Comparison of ENCODE assay signal across 8 cellular contexts in the genomic region with DNA sequence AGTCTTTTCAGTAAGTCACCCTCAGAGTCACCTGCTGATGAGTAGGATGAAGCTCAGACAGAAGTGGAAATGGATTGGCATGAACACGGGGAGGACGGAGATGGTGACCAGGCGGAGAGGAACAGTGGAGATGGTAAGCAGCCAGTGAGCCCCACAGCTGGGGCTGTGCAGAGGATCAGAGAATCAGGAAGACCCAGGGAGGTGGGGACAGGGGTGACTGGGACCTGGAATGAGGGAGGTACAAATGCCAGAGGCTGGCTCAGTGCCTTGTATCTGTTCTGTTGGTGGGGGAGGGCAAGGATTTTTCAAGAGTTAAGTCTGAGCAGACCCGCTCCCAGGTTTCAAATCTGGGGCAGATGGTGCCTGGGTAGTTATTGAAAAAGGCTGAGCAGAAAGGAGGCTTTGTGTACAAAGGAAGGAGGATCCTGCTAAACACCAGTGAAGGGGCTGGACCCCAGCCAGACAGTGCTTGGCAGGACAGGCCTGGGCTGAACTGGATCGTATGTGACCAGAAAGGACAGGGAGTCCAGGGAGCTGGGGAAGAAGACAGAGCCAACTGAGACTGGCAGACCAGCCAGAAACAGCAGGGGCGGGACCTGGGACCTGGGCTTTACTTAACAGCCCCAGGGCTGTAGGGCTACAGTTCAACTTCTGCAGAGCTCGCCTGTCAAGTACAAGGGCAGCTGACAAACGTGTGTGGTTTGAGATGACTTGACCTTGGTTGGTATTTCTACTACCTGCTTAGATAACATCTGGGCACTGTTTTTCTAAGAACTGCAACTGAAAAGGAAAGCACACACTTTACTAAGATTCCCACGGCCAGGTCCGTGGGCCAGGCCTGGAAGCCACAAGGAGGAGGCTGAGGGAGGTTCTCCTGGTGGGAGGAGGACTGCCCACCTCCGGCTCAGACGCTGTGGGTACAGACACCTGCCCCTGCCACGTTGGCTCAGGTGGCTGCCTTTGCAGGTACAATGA. TPM values are rescaled to one million over a fixed set of nuclear protein-coding genes. Genes with fewer than 3 reads are reported as not detected.
A peak's percentile ranks its signal among the peaks of the same experiment; 100 is the strongest.
DNase-seq lines count a peak whose midpoint lies in the region; ATAC-seq, FAIRE-seq and TF ChIP-seq lines count a peak whose summit lies in the region.

No MANE protein-coding gene starts in this region.

- no peaks in the 10 kb centered on the region for H4K20me1 ChIP-seq in GM12878 (ENCODE audit: control insufficient read depth, insufficient read depth)

- H3K9ac ChIP-seq in GM12878 (ENCODE audit: control insufficient read depth, insufficient read depth, low read length) (no peak overlapping the region; the same call in 1 of the 2 replicates), parathyroid adenoma (no peak overlapping the region)

- ATAC-seq in GM18868 (IDR thresholded peaks at IDR 0.05; ENCODE audit: unreplicated experiment), result peak; percentile 67
- peak; percentile 53 for ATAC-seq in HG03354 (IDR thresholded peaks at IDR 0.05; ENCODE audit: poor library complexity, severe bottlenecking, unreplicated experiment)
- ATAC-seq in GM12878, result peak; percentile 68
- no peak for ATAC-seq in HG03139 (IDR thresholded peaks at IDR 0.05; ENCODE audit: unreplicated experiment)
- no peak for ATAC-seq in HG03378 (IDR thresholded peaks at IDR 0.05; ENCODE audit: unreplicated experiment)
- no peak for ATAC-seq in GM18873 (IDR thresholded peaks at IDR 0.05; ENCODE audit: low FRiP score, unreplicated experiment)

- no peak; the same call in 1 of the 2 replicates for TF ChIP-seq POLR2A in GM12878 (IDR thresholded peaks at IDR 0.05; ENCODE audit: low read depth, low read length)

- H2AFZ ChIP-seq in GM12878 (ENCODE audit: control insufficient read depth, low read depth, low read length), result peak overlapping the region; percentile 10
- peak overlapping the region; percentile 98 for H2AFZ ChIP-seq in parathyroid adenoma

- no peak for FAIRE-seq in GM12878 (lab: Jason Lieb, UNC)

- no TSS peak for BruUV-seq in GM12878 (replicated peaks; lab: Mats Ljungman, UMichigan)

- no peaks in the 10 kb centered on the region for H3K36me3 ChIP-seq in GM12878 (ENCODE audit: control insufficient read depth in 2 of 2, insufficient read depth in 2 of 2, low read length in 1 of 2)
- H3K36me3 ChIP-seq in parathyroid adenoma (ENCODE audit: control insufficient read depth, insufficient read depth, low read length), result no peaks in the 10 kb centered on the region

- peaks cover 43% of the 10 kb centered on the region for H3K4me1 ChIP-seq in GM12878 (ENCODE audit: control insufficient read depth, insufficient read depth, low read length)
- H3K4me1 ChIP-seq in parathyroid adenoma, result peaks cover 24% of the 10 kb centered on the region

- in situ Hi-C loops in GM12878 (cut with MboI), result no loop called here

- RAD21 ChIA-PET in GM12878 (lab: Charles Lee; ENCODE audit: unreplicated experiment), result interaction anchor here (0.9 to 5.2 kb wide), 11 partner anchors 10 to 85 kb away, joined by 3 to 45 read pairs (median 8); no protein-coding TSS in a partner anchor

- H3K9me3 ChIP-seq in GM12878 (replicated peaks; ENCODE audit: control insufficient read depth, insufficient read depth, low read length) (peaks cover 11% of the 10 kb centered on the region), parathyroid adenoma (ENCODE audit: control insufficient read depth, low read length) (no peaks in the 10 kb centered on the region)

- DNase-seq in GM12878 (ENCODE audit: low read depth, low spot score), result peak; percentile 87
- no peak for DNase-seq in mesenteric fat pad (ENCODE audit: low spot score)

- H3K4me2 ChIP-seq in GM12878 (ENCODE audit: control insufficient read depth, insufficient read depth) (peak overlapping the region; percentile 25; the same call in 1 of the 2 replicates), parathyroid adenoma (ENCODE audit: low read length) (peak overlapping the region; percentile 5)

- TF ChIP-seq RAD21 in GM12878 (IDR thresholded peaks at IDR 0.05; ENCODE audit: insufficient read depth, low read depth, low read length), result no peak

- POLR2A ChIA-PET in GM12878 (lab: Charles Lee), result interaction anchor here (0.7 to 6.7 kb wide), 8 partner anchors 10 to 68 kb away, joined by 3 to 43 read pairs (median 4); no protein-coding TSS in a partner anchor

- no peak overlapping the region for H3K4me3 ChIP-seq in GM12878
- H3K4me3 ChIP-seq in parathyroid adenoma (ENCODE audit: low read depth, low read length), result no peak overlapping the region

- TF ChIP-seq CTCF in GM12878 (IDR thresholded peaks at IDR 0.05 in 2 of 3, conservative IDR thresholded peaks at IDR 0.05 in 1 of 3; ENCODE audit: control insufficient read depth in 2 of 3, extremely low read depth in 1 of 3, insufficient read depth in 1 of 3, low read depth in 3 of 3, low read length in 3 of 3) (no peak), parathyroid adenoma (IDR thresholded peaks at IDR 0.05) (no peak)

- WGBS in GM12878 (ENCODE audit: insufficient coverage, insufficient replicate concordance, low lambda C conversion rate, missing lambda C conversion rate), result 40% methylated on average over 13 of the region's 13 CpGs

- no peaks in the 10 kb centered on the region for H3K27me3 ChIP-seq in GM12878 (replicated peaks in 1 of 2; ENCODE audit: control insufficient read depth in 2 of 2, insufficient read depth in 2 of 2, low read length in 1 of 2)
- no peaks in the 10 kb centered on the region for H3K27me3 ChIP-seq in parathyroid adenoma (ENCODE audit: control insufficient read depth, insufficient read depth, low read length)

- CTCF ChIA-PET in GM12878 (lab: Yijun Ruan, JAX), result interaction anchor here (0.7 to 6.2 kb wide), 10 partner anchors 10 to 226 kb away, joined by 3 to 87 read pairs (median 15); a partner anchor contains a TSS

- peak overlapping the region; percentile 67 for H3K27ac ChIP-seq in GM12878 (ENCODE audit: control insufficient read depth, insufficient read depth)
- H3K27ac ChIP-seq in parathyroid adenoma, result peak overlapping the region; percentile 74

- SMC1A ChIA-PET in GM12878 (lab: Charles Lee; ENCODE audit: uncharacterized antibody, unreplicated experiment), result interaction anchor here (0.7 to 8.0 kb wide), 10 partner anchors 11 to 91 kb away, joined by 3 to 87 read pairs (median 15); a partner anchor contains a TSS

- intact Hi-C loops in GM12878 (cut with micrococcal nuclease; ENCODE audit: unreplicated experiment), result loop anchor here (2.0 to 5.0 kb wide), 2 partner anchors 15 to 385 kb away; no protein-coding TSS in a partner anchor

- TF ChIP-seq EP300 in GM12878 (IDR thresholded peaks at IDR 0.05; ENCODE audit: borderline replicate concordance in 1 of 2, control insufficient read depth in 1 of 2, low read depth in 2 of 2, low read length in 2 of 2), result no peak

- no peaks in the 10 kb centered on the region for H3K79me2 ChIP-seq in GM12878 (ENCODE audit: control insufficient read depth, insufficient read depth, low read length)
- H3K79me2 ChIP-seq in parathyroid adenoma, result no peaks in the 10 kb centered on the region

TF ChIP-seq in GM12878, 131 proteins besides CTCF, POLR2A, EP300 and RAD21 (continues in another document):
- TF ChIP-seq IKZF2 (IDR thresholded peaks at IDR 0.05) (peak; percentile 61 to 64; a peak in 3 of 4 replicates), RUNX3 (IDR thresholded peaks at IDR 0.05; ENCODE audit: low read length) (peak; percentile 50), MYB (IDR thresholded peaks at IDR 0.05; ENCODE audit: borderline replicate concordance, low read depth, low read length) (no peak), IKZF1 (conservative IDR thresholded peaks at IDR 0.05) (peak; percentile 54)
- TF ChIP-seq, protein P1, sequence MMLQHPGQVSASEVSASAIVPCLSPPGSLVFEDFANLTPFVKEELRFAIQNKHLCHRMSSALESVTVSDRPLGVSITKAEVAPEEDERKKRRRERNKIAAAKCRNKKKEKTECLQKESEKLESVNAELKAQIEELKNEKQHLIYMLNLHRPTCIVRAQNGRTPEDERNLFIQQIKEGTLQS (IDR thresholded peaks at IDR 0.05; ENCODE audit: borderline replicate concordance, extremely low read depth, low read depth, low read length), result no peak

RNA-seq across cellular contexts. Expression of a gene that starts 13.2 kb away (rescaled TPM):
- 83.6 and 99.6 TPM in 2 replicates for total RNA-seq in GM12878 (2013; cell fraction: nucleolus; rRNA removed)
- total RNA-seq in GM12878 (2014; rRNA removed) (1.3 and 2.3 TPM in 2 replicates), GM12878 (2014; rRNA removed; fragmentation: Illumina TruSeq; extraction: Trizol) (0.88 and 1.2 TPM in 2 replicates), GM12878 (2021) (1.4 and 2.1 TPM in 2 replicates), mesenteric fat pad (not detected)
- polyA plus RNA-seq in GM12878 (2011; ENCODE audit: low read depth), result 0.21 TPM
- polyA plus RNA-seq in GM12878 (2011; rRNA removed) (3.2 and 5.7 TPM in 2 replicates), GM12878 (2014; fragmentation: Illumina TruSeq; extraction: Trizol) (0.60 and 0.76 TPM in 2 replicates), GM12878 (2014; fragmentation: Nextera tagmentation; extraction: Ambion mirVana) (1 to 10 TPM in 1 of 2 experiments, under 1 TPM in 1; 0.38 to 1.2 TPM), GM12878 (2014; rRNA removed) (1.2 and 1.4 TPM in 2 replicates), GM12878 (2016; fragmentation: Nextera tagmentation; extraction: Ambion mirVana) (1 to 10 TPM; 1.4 to 1.6 TPM)
- 3.7 and 4.0 TPM in 2 replicates for polyA plus RNA-seq in GM12878 (2011; cell fraction: cytosol; rRNA removed)
- polyA plus RNA-seq in GM12878 (2011; cell fraction: nucleus; rRNA removed), result 12.6 and 17.6 TPM in 2 replicates
- 0.64 and 1.5 TPM in 2 replicates for polyA plus RNA-seq in GM12878 (2012)
- 6.7 and 11.3 TPM in 2 replicates for polyA minus RNA-seq in GM12878 (2011; rRNA and poly(A)+ RNA removed)
- 0.94 and 1.3 TPM in 2 replicates for polyA minus RNA-seq in GM12878 (2011; cell fraction: cytosol; rRNA and poly(A)+ RNA removed)
- 12.0 and 23.8 TPM in 2 replicates for polyA minus RNA-seq in GM12878 (2011; cell fraction: nucleus; rRNA and poly(A)+ RNA removed)

RNA-seq across cellular contexts. Expression of a gene that starts 18.8 kb away (rescaled TPM):
- 283 and 289 TPM in 2 replicates for total RNA-seq in GM12878 (2013; cell fraction: nucleolus; rRNA removed)
- total RNA-seq in GM12878 (2014; rRNA removed), result 38.4 and 45.6 TPM in 2 replicates
- total RNA-seq in GM12878 (2014; rRNA removed; fragmentation: Illumina TruSeq; extraction: Trizol), result 45.1 and 46.3 TPM in 2 replicates
- total RNA-seq in GM12878 (2021), result 44.5 and 49.4 TPM in 2 replicates
- 5.9 TPM for polyA plus RNA-seq in GM12878 (2011; ENCODE audit: low read depth)
- 102 and 143 TPM in 2 replicates for polyA plus RNA-seq in GM12878 (2011; rRNA removed)
- polyA plus RNA-seq in GM12878 (2011; cell fraction: cytosol; rRNA removed), result 41.0 and 52.2 TPM in 2 replicates
- polyA plus RNA-seq in GM12878 (2011; cell fraction: nucleus; rRNA removed), result 58.2 and 63.3 TPM in 2 replicates
- 20.4 and 27.9 TPM in 2 replicates for polyA plus RNA-seq in GM12878 (2012)
- 61.4 and 74.0 TPM in 2 replicates for polyA plus RNA-seq in GM12878 (2014; fragmentation: Illumina TruSeq; extraction: Trizol)
- 1 to 10 TPM; 3.9 to 4.3 TPM for polyA plus RNA-seq in GM12878 (2014; fragmentation: Nextera tagmentation; extraction: Ambion mirVana)
- 32.7 and 39.8 TPM in 2 replicates for polyA plus RNA-seq in GM12878 (2014; rRNA removed)
- polyA plus RNA-seq in GM12878 (2016; fragmentation: Nextera tagmentation; extraction: Ambion mirVana), result 10 to 100 TPM; 38.2 to 40.3 TPM
- 47.9 and 72.2 TPM in 2 replicates for polyA minus RNA-seq in GM12878 (2011; rRNA and poly(A)+ RNA removed)
- polyA minus RNA-seq in GM12878 (2011; cell fraction: cytosol; rRNA and poly(A)+ RNA removed), result 23.1 and 25.4 TPM in 2 replicates
- polyA minus RNA-seq in GM12878 (2011; cell fraction: nucleus; rRNA and poly(A)+ RNA removed), result 51.7 and 64.1 TPM in 2 replicates
- 30.3 TPM for total RNA-seq in mesenteric fat pad

Comparison
In these comparisons a context has a peak if more than half of its experiments do, and no peak if none do; other contexts are left out.
1. ATAC-seq: peak in GM18868 (single experiment), HG03354 (single experiment) and GM12878 (single experiment); none in HG03139 (single experiment), HG03378 (single experiment) and GM18873 (single experiment).